ENCODE assay signal across 1 cellular context in the genomic region with DNA sequence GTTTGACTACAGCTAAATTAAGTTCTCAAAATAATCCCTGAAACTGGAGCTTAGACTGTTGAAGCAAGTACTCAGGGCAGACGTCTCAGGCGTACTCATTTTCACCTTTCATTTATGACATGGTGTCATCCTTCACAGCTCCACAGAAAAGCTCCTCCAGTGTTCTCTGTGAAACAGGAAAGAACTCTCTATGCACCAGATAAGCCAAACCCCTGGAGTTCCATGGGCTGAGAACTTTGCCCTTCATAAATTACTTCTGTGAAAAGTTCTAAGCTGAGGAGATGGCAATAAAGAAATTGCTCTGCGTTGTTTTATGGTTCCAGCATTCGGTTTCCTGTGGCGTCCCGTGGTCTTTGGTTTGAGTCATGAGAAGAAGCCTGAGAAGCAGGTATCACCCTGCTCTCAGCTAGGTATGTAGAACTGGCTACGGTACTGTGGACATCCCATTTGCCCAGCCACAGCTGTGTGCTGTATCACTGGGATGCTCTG.
TF ChIP-seq lines count a peak whose summit lies in the region.

No MANE protein-coding gene starts in this region.

TF ChIP-seq in HCT116, 20 proteins besides CTCF, POLR2A, EP300 and RAD21 (continued from another document):
- TF ChIP-seq YY1 (IDR thresholded peaks at IDR 0.05; ENCODE audit: extremely low read depth, insufficient replicate concordance, low read depth, low read length) (no peak), POLR2AphosphoS5 (IDR thresholded peaks at IDR 0.05; ENCODE audit: low read depth, low read length) (no peak), SP1 (IDR thresholded peaks at IDR 0.05; ENCODE audit: low read depth) (no peak), EZH2 (IDR thresholded peaks at IDR 0.05) (no peak), ELF1 (IDR thresholded peaks at IDR 0.05; ENCODE audit: borderline replicate concordance, low read depth) (no peak)
